In genomic region chr6:57307850-57308249, GRCh38 we compare ENCODE assay signal across 1 cellular context.
TF ChIP-seq lines count a peak whose summit lies in the region.

No MANE protein-coding gene starts in this region.

TF ChIP-seq in SK-N-SH, 30 proteins besides CTCF, POLR2A, EP300 and RAD21 (continued from another document):
- no peak for TF ChIP-seq REST (IDR thresholded peaks at IDR 0.05; ENCODE audit: low read depth, low read length)
TF ChIP-seq in SK-N-SH: peak in this region for 1.
